7 cellular contexts compared by ENCODE assay signal in genomic region chr1:6662468-6662867, GRCh38. TPM values are rescaled to one million over a fixed set of nuclear protein-coding genes. Genes with fewer than 3 reads are reported as not detected.
DNase-seq lines count a peak whose midpoint lies in the region; ATAC-seq, FAIRE-seq and TF ChIP-seq lines count a peak whose summit lies in the region.
"Not testable (repeated sequence)": the region's sequence is repeated elsewhere in the genome, so short reads cannot be mapped to it uniquely, and the experiment has no call there.

No MANE protein-coding gene starts in this region.

- H3K79me1 ChIP-seq in H1 (ENCODE audit: low read depth, low read length); mesendoderm (ENCODE audit: low read length): not testable (repeated sequence)

- H3K56ac ChIP-seq in H1 (replicated peaks; ENCODE audit: insufficient read length, low read depth, low read length); mesendoderm (ENCODE audit: low read length): not testable (repeated sequence)

- H2BK120ac ChIP-seq in H1 (replicated peaks; ENCODE audit: low read depth, low read length); mesendoderm (ENCODE audit: low read depth, low read length): not testable (repeated sequence)

- not testable (repeated sequence) for BruUV-seq in HCT116 (replicated peaks; lab: Mats Ljungman, UMichigan)

- WGBS in H1 (ENCODE audit: extremely low coverage in 1 of 2, insufficient coverage in 1 of 2, insufficient read length in 1 of 2, insufficient replicate concordance in 2 of 2, low coverage in 1 of 2, low lambda C conversion rate in 2 of 2, missing lambda C conversion rate in 1 of 2), 2 experiments: 92% methylated on average over 7 of the region's 7 CpGs; no CpG with 5 or more reads in 1 of the 2 experiments
- no CpG with 5 or more reads among the region's 7 CpGs for WGBS in mesendoderm (ENCODE audit: extremely low coverage, insufficient coverage, low lambda C conversion rate)
- WGBS in testis, 2 donors: 80 to 88% methylated on average over 7 of the region's 7 CpGs

- not testable (repeated sequence) for DNase-seq in HCT116 (ENCODE audit: low read depth, low spot score); activated CD4-positive, alpha-beta T cell treated with anti-CD3 and anti-CD28 coated beads for 36 hours; H1 (ENCODE audit: low read depth in 1 of 2, low spot score in 2 of 2)
- DNase-seq in MM.1S (peak; percentile 0), RKO (ENCODE audit: low spot score) (peak; percentile 10), mesendoderm (peak; percentile 16), testis (peak; percentile 37)

- TF ChIP-seq RAD21 in HCT116 (IDR thresholded peaks at IDR 0.05; ENCODE audit: low read depth); H1 (IDR thresholded peaks at IDR 0.05 in 1 of 2, conservative IDR thresholded peaks at IDR 0.05 in 1 of 2; ENCODE audit: low read depth in 2 of 2, low read length in 2 of 2): not testable (repeated sequence)

- not testable (repeated sequence) for H3K4me3 ChIP-seq in HCT116 (replicated peaks in 1 of 2; ENCODE audit: low read depth in 1 of 2, low read length in 2 of 2); MM.1S (ENCODE audit: low read length); H1 (ENCODE audit: extremely low read depth in 1 of 4, insufficient read depth in 2 of 4, low read depth in 3 of 4, low read length in 4 of 4); mesendoderm (ENCODE audit: low read length); testis

- H3F3A ChIP-seq in MM.1S (ENCODE audit: insufficient read depth, low read length): not testable (repeated sequence)

- not testable (repeated sequence) for H2BK20ac ChIP-seq in H1 (ENCODE audit: low read length)

- not testable (repeated sequence) for H2BK12ac ChIP-seq in H1 (ENCODE audit: low read depth, low read length)

- peaks cover 4 to 24% of the 10 kb centered on the region in 2 experiments for H3K36me3 ChIP-seq in HCT116 (ENCODE audit: control insufficient read depth in 1 of 2, insufficient read depth in 2 of 2, low read length in 2 of 2)
- H3K36me3 ChIP-seq in MM.1S (replicated peaks; ENCODE audit: insufficient read depth, low read length); mesendoderm (ENCODE audit: control insufficient read depth, insufficient read depth, low read length); testis (ENCODE audit: low read depth, missing control alignments): not testable (repeated sequence)
- H3K36me3 ChIP-seq in H1 (ENCODE audit: control insufficient read depth in 2 of 4, insufficient read depth in 4 of 4, low read length in 3 of 4): peaks cover 1 to 23% (median 5%) of the 10 kb centered on the region in 4 experiments; a peak in 6 of 8 replicates

- not testable (repeated sequence) for H3K4ac ChIP-seq in H1 (replicated peaks; ENCODE audit: insufficient read length, low read depth, low read length); mesendoderm (ENCODE audit: low read depth, low read length)

- H4K8ac ChIP-seq in H1 (ENCODE audit: extremely low read depth, insufficient read depth, low read length); mesendoderm (ENCODE audit: low read depth, low read length): not testable (repeated sequence)

- not testable (repeated sequence) for H2BK15ac ChIP-seq in H1 (ENCODE audit: low read length); mesendoderm (replicated peaks; ENCODE audit: low read depth)

- H3K9me2 ChIP-seq in HCT116 (ENCODE audit: insufficient read depth); MM.1S (replicated peaks; ENCODE audit: insufficient read depth, low read length): not testable (repeated sequence)

- H3K4me2 ChIP-seq in HCT116 (ENCODE audit: low read length); MM.1S (ENCODE audit: low read depth, low read length); H1 (ENCODE audit: insufficient read depth in 1 of 2, low read depth in 2 of 2, low read length in 2 of 2); mesendoderm (ENCODE audit: low read length): not testable (repeated sequence)

- CTCF ChIA-PET in HCT116 (lab: Charles Lee): not testable (repeated sequence)
- CTCF ChIA-PET in activated CD4-positive, alpha-beta T cell treated with anti-CD3 and anti-CD28 coated beads for 36 hours (lab: Charles Lee): interaction anchor here (0.6 to 1.0 kb wide), 2 partner anchors 197 to 460 kb away, joined by 4 read pairs; no protein-coding TSS in a partner anchor
- CTCF ChIA-PET in H1 (lab: Charles Lee; ENCODE audit: partially characterized antibody): interaction anchor here (0.6 to 5.9 kb wide), 5 partner anchors 9 to 516 kb away, joined by 3 to 31 read pairs (median 3); no protein-coding TSS in a partner anchor

- not testable (repeated sequence) for H3K27ac Mint-ChIP-seq in activated CD4-positive, alpha-beta T cell treated with anti-CD3 and anti-CD28 coated beads for 36 hours

- peaks cover 56% of the 10 kb centered on the region for H3K79me2 ChIP-seq in HCT116 (ENCODE audit: insufficient read depth, low read length)
- H3K79me2 ChIP-seq in MM.1S (ENCODE audit: low read length): peaks cover 32% of the 10 kb centered on the region
- H3K79me2 ChIP-seq in H1 (ENCODE audit: control insufficient read depth in 1 of 2, insufficient read depth in 2 of 2, low read length in 2 of 2): peaks cover 0 to 18% of the 10 kb centered on the region in 2 experiments; a peak in 1 of 4 replicates
- not testable (repeated sequence) for H3K79me2 ChIP-seq in mesendoderm (ENCODE audit: control insufficient read depth, insufficient read depth, low read length)

- RAD21 ChIA-PET in HCT116 (lab: Charles Lee; ENCODE audit: low non-redundant PET in 1 of 2, low total read pairs in 2 of 2, uncharacterized antibody in 2 of 2, unreplicated experiment in 2 of 2): not testable (repeated sequence)

- not testable (repeated sequence) for H3K9me3 Mint-ChIP-seq in activated CD4-positive, alpha-beta T cell treated with anti-CD3 and anti-CD28 coated beads for 36 hours (ENCODE audit: low read depth)

- not testable (repeated sequence) for H3K27ac ChIP-seq in HCT116 (ENCODE audit: low read depth, low read length); MM.1S (ENCODE audit: low read length); H1 (ENCODE audit: low read depth, low read length); mesendoderm (ENCODE audit: low read depth, low read length); testis

- not testable (repeated sequence) for TF ChIP-seq CTCF in HCT116 (IDR thresholded peaks at IDR 0.05 in 2 of 3, conservative IDR thresholded peaks at IDR 0.05 in 1 of 3; ENCODE audit: borderline replicate concordance in 1 of 3, insufficient read depth in 1 of 3, low read depth in 2 of 3, low read length in 2 of 3); MM.1S (IDR thresholded peaks at IDR 0.05; ENCODE audit: low read length); H1 (IDR thresholded peaks at IDR 0.05; ENCODE audit: control extremely low read depth in 1 of 3, insufficient read depth in 1 of 3, low read depth in 1 of 3, low read length in 3 of 3); testis (IDR thresholded peaks at IDR 0.05)

- H3K27me3 Mint-ChIP-seq in activated CD4-positive, alpha-beta T cell treated with anti-CD3 and anti-CD28 coated beads for 36 hours: not testable (repeated sequence)

- H2AFZ ChIP-seq in HCT116 (ENCODE audit: low read depth, low read length, poor library complexity, severe bottlenecking); MM.1S (ENCODE audit: low read length); H1 (ENCODE audit: low read length): not testable (repeated sequence)

- ATAC-seq in HCT116: peak; percentile 34
- ATAC-seq in activated CD4-positive, alpha-beta T cell treated with anti-CD3 and anti-CD28 coated beads for 36 hours: peak; percentile 19

- H3K14ac ChIP-seq in H1 (ENCODE audit: insufficient read length): not testable (repeated sequence)

- not testable (repeated sequence) for H3K23ac ChIP-seq in H1 (ENCODE audit: insufficient read length); mesendoderm (ENCODE audit: low read length)

- not testable (repeated sequence) for H4K5ac ChIP-seq in H1 (ENCODE audit: insufficient read length, low read depth, low read length); mesendoderm (ENCODE audit: low read length)

- not testable (repeated sequence) for H3K4me1 ChIP-seq in HCT116 (ENCODE audit: control insufficient read depth in 1 of 2, insufficient read depth in 2 of 2, low read length in 2 of 2); MM.1S (ENCODE audit: low read length); H1 (replicated peaks in 1 of 4; ENCODE audit: control insufficient read depth in 3 of 4, insufficient read depth in 4 of 4, low read length in 3 of 4); mesendoderm (ENCODE audit: control insufficient read depth, low read depth, low read length); testis

- POLR2A ChIA-PET in HCT116 (lab: Charles Lee); activated CD4-positive, alpha-beta T cell treated with anti-CD3 and anti-CD28 coated beads for 36 hours (lab: Charles Lee): not testable (repeated sequence)
- POLR2A ChIA-PET in H1 (lab: Charles Lee; ENCODE audit: partially characterized antibody): interaction anchor here (1.3 to 2.1 kb wide), 2 partner anchors 9 kb away, joined by 3 to 7 read pairs; no protein-coding TSS in a partner anchor

- H3K9me3 ChIP-seq in HCT116 (ENCODE audit: control insufficient read depth in 1 of 2, insufficient read depth in 1 of 2, low read depth in 1 of 2, low read length in 2 of 2); MM.1S (replicated peaks; ENCODE audit: insufficient read depth, low read length); H1 (ENCODE audit: insufficient read depth in 2 of 2, low read depth in 1 of 2, low read length in 1 of 2); testis: not testable (repeated sequence)

- H3K4me1 Mint-ChIP-seq in activated CD4-positive, alpha-beta T cell treated with anti-CD3 and anti-CD28 coated beads for 36 hours: not testable (repeated sequence)

- H3K4me3 Mint-ChIP-seq in activated CD4-positive, alpha-beta T cell treated with anti-CD3 and anti-CD28 coated beads for 36 hours: not testable (repeated sequence)

- not testable (repeated sequence) for FAIRE-seq in H1 (lab: Jason Lieb, UNC)

- H4K20me1 ChIP-seq in HCT116 (ENCODE audit: insufficient read depth); MM.1S (ENCODE audit: insufficient read depth, low read length): not testable (repeated sequence)
- peaks cover 0 to 13% of the 10 kb centered on the region in 2 experiments for H4K20me1 ChIP-seq in H1 (replicated peaks in 1 of 2; ENCODE audit: control insufficient read depth in 1 of 2, insufficient read depth in 2 of 2, low read length in 2 of 2)

- TF ChIP-seq POLR2A in HCT116 (IDR thresholded peaks at IDR 0.05; ENCODE audit: borderline replicate concordance, extremely low read depth, insufficient read depth, insufficient read length); H1 (IDR thresholded peaks at IDR 0.05; ENCODE audit: control extremely low read depth in 1 of 2, low read depth in 2 of 2, low read length in 2 of 2); testis (IDR thresholded peaks at IDR 0.05): not testable (repeated sequence)

- H4K91ac ChIP-seq in H1 (replicated peaks; ENCODE audit: insufficient read length, low read length): not testable (repeated sequence)

- not testable (repeated sequence) for H3K23me2 ChIP-seq in H1 (ENCODE audit: low read depth, low read length)

- not testable (repeated sequence) for H3K9ac ChIP-seq in HCT116 (ENCODE audit: low read length); MM.1S (ENCODE audit: low read length); H1 (replicated peaks in 1 of 4; ENCODE audit: extremely low read depth in 1 of 4, low read depth in 3 of 4, low read length in 3 of 4); mesendoderm (ENCODE audit: low read length)

- H2BK5ac ChIP-seq in H1 (ENCODE audit: low read depth, low read length); mesendoderm (ENCODE audit: low read length): not testable (repeated sequence)

- H3K18ac ChIP-seq in H1 (ENCODE audit: extremely low read depth, low read length); mesendoderm (ENCODE audit: low read length): not testable (repeated sequence)

- intact Hi-C loops in HCT116 (cut with micrococcal nuclease); activated CD4-positive, alpha-beta T cell treated with anti-CD3 and anti-CD28 coated beads for 36 hours (cut with DNase I, micrococcal nuclease); testis (cut with DNase I; ENCODE audit: low total_unique reads): not testable (repeated sequence)

- H2AK5ac ChIP-seq in H1 (ENCODE audit: low read depth, low read length); mesendoderm (ENCODE audit: low read length): not testable (repeated sequence)

- H3K27me3 ChIP-seq in HCT116 (ENCODE audit: insufficient read depth, low read length); MM.1S (replicated peaks; ENCODE audit: insufficient read depth, low read length); H1 (replicated peaks in 1 of 4; ENCODE audit: control insufficient read depth in 3 of 4, extremely low read depth in 1 of 4, insufficient read depth in 3 of 4, low read length in 3 of 4); mesendoderm (ENCODE audit: insufficient read depth, low read length, poor library complexity); testis: not testable (repeated sequence)

- peaks cover 28% of the 10 kb centered on the region for H3K36me3 Mint-ChIP-seq in activated CD4-positive, alpha-beta T cell treated with anti-CD3 and anti-CD28 coated beads for 36 hours (ENCODE audit: low read depth)

- not testable (repeated sequence) for TF ChIP-seq EP300 in H1 (IDR thresholded peaks at IDR 0.05; ENCODE audit: borderline replicate concordance in 1 of 2, low read depth in 2 of 2, low read length in 2 of 2)

RNA-seq across cellular contexts. Expression of gene THAP3, which starts 37.8 kb away (rescaled TPM):
- total RNA-seq in HCT116 (2021; ENCODE audit: unreplicated experiment) (23.1 TPM), testis (10 to 100 TPM; 38.6 to 41.9 TPM)
- 26.1 and 26.2 TPM in 2 replicates for polyA plus RNA-seq in HCT116 (2012)
- 10 to 100 TPM; 19.4 to 22.1 TPM for total RNA-seq in activated CD4-positive, alpha-beta T cell treated with anti-CD3 and anti-CD28 coated beads for 36 hours
- 12.4 and 15.3 TPM in 2 replicates for total RNA-seq in H1 (2021; fragmentation: NEBNext Ultra II Directional; extraction: Animal tissue kit (Norgen Biotek cat#: 25700))
- polyA plus RNA-seq in H1 (2011; rRNA removed) (8.2 and 12.9 TPM in 2 replicates), testis (ENCODE audit: insufficient read depth, low read depth, low replicate concordance) (28.7 TPM)
- 12.1 TPM for polyA plus RNA-seq in H1 (2011; cell fraction: cytosol; rRNA removed)
- polyA plus RNA-seq in H1 (2011; cell fraction: nucleus; rRNA removed): 21.3 TPM
- 13.2 to 16.9 TPM (median 14.4 TPM) in 4 replicates for polyA plus RNA-seq in H1 (2012, experiment 1 of 2)
- polyA plus RNA-seq in H1 (2012, experiment 2 of 2): 15.7 TPM
- polyA plus RNA-seq in H1 (2013, experiment 1 of 2): 10.7 TPM
- 7.9 TPM for polyA plus RNA-seq in H1 (2013, experiment 2 of 2)
- polyA minus RNA-seq in H1 (2011; rRNA and poly(A)+ RNA removed): 7.0 and 8.4 TPM in 2 replicates
- 9.2 TPM for polyA minus RNA-seq in H1 (2011; cell fraction: cytosol; rRNA and poly(A)+ RNA removed)
- 13.6 TPM for polyA minus RNA-seq in H1 (2011; cell fraction: nucleus; rRNA and poly(A)+ RNA removed)
- 6.8 TPM for polyA plus RNA-seq in mesendoderm (2013, experiment 1 of 2)
- 6.4 TPM for polyA plus RNA-seq in mesendoderm (2013, experiment 2 of 2)

RNA-seq across cellular contexts. Expression of gene DNAJC11, which starts 39.1 kb away (rescaled TPM):
- total RNA-seq in HCT116 (2021; ENCODE audit: unreplicated experiment) (75.6 TPM), testis (10 to 100 TPM; 52.7 to 53.3 TPM)
- 31.7 and 41.5 TPM in 2 replicates for polyA plus RNA-seq in HCT116 (2012)
- 10 to 100 TPM; 53.2 to 62.0 TPM for total RNA-seq in activated CD4-positive, alpha-beta T cell treated with anti-CD3 and anti-CD28 coated beads for 36 hours
- 90.9 and 92.8 TPM in 2 replicates for total RNA-seq in H1 (2021; fragmentation: NEBNext Ultra II Directional; extraction: Animal tissue kit (Norgen Biotek cat#: 25700))
- polyA plus RNA-seq in H1 (2011; rRNA removed) (43.9 and 64.3 TPM in 2 replicates), testis (ENCODE audit: insufficient read depth, low read depth, low replicate concordance) (41.5 TPM)
- polyA plus RNA-seq in H1 (2011; cell fraction: cytosol; rRNA removed): 46.9 TPM
- 97.3 TPM for polyA plus RNA-seq in H1 (2011; cell fraction: nucleus; rRNA removed)
- 73.8 to 103 TPM (median 78.6 TPM) in 4 replicates for polyA plus RNA-seq in H1 (2012, experiment 1 of 2)
- 33.4 TPM for polyA plus RNA-seq in H1 (2012, experiment 2 of 2)
- polyA plus RNA-seq in H1 (2013, experiment 1 of 2): 63.1 TPM
- polyA plus RNA-seq in H1 (2013, experiment 2 of 2): 61.7 TPM
- polyA minus RNA-seq in H1 (2011; rRNA and poly(A)+ RNA removed): 50.0 and 68.9 TPM in 2 replicates
- polyA minus RNA-seq in H1 (2011; cell fraction: cytosol; rRNA and poly(A)+ RNA removed): 27.9 TPM
- polyA minus RNA-seq in H1 (2011; cell fraction: nucleus; rRNA and poly(A)+ RNA removed): 51.5 TPM
- 83.5 TPM for polyA plus RNA-seq in mesendoderm (2013, experiment 1 of 2)
- polyA plus RNA-seq in mesendoderm (2013, experiment 2 of 2): 82.1 TPM

RNA-seq across cellular contexts. Expression of gene PHF13, which starts 48.9 kb away (rescaled TPM):
- total RNA-seq in HCT116 (2021; ENCODE audit: unreplicated experiment) (25.8 TPM), testis (10 to 100 TPM; 88.1 to 94.3 TPM)
- polyA plus RNA-seq in HCT116 (2012): 10.6 and 13.7 TPM in 2 replicates
- 10 to 100 TPM; 13.2 to 13.6 TPM for total RNA-seq in activated CD4-positive, alpha-beta T cell treated with anti-CD3 and anti-CD28 coated beads for 36 hours
- total RNA-seq in H1 (2021; fragmentation: NEBNext Ultra II Directional; extraction: Animal tissue kit (Norgen Biotek cat#: 25700)): 38.7 and 39.6 TPM in 2 replicates
- polyA plus RNA-seq in H1 (2011; rRNA removed) (11.7 and 16.5 TPM in 2 replicates), testis (ENCODE audit: insufficient read depth, low read depth, low replicate concordance) (70.8 TPM)
- polyA plus RNA-seq in H1 (2011; cell fraction: cytosol; rRNA removed): 10.7 TPM
- polyA plus RNA-seq in H1 (2011; cell fraction: nucleus; rRNA removed): 14.8 TPM
- 28.4 to 32.4 TPM (median 30.4 TPM) in 4 replicates for polyA plus RNA-seq in H1 (2012, experiment 1 of 2)
- 29.9 TPM for polyA plus RNA-seq in H1 (2012, experiment 2 of 2)
- 19.5 TPM for polyA plus RNA-seq in H1 (2013, experiment 1 of 2)
- polyA plus RNA-seq in H1 (2013, experiment 2 of 2): 23.7 TPM
- 11.3 and 16.2 TPM in 2 replicates for polyA minus RNA-seq in H1 (2011; rRNA and poly(A)+ RNA removed)
- polyA minus RNA-seq in H1 (2011; cell fraction: cytosol; rRNA and poly(A)+ RNA removed): 10.7 TPM
- polyA minus RNA-seq in H1 (2011; cell fraction: nucleus; rRNA and poly(A)+ RNA removed): 7.1 TPM
- 14.6 TPM for polyA plus RNA-seq in mesendoderm (2013, experiment 1 of 2)
- polyA plus RNA-seq in mesendoderm (2013, experiment 2 of 2): 14.9 TPM

RNA-seq across cellular contexts. Expression of gene KLHL21, which starts 59.8 kb away (rescaled TPM):
- total RNA-seq in HCT116 (2021; ENCODE audit: unreplicated experiment): 27.5 TPM
- polyA plus RNA-seq in HCT116 (2012): 15.5 and 32.6 TPM in 2 replicates
- total RNA-seq in activated CD4-positive, alpha-beta T cell treated with anti-CD3 and anti-CD28 coated beads for 36 hours: 10 to 100 TPM; 12.4 to 15.7 TPM
- 22.1 and 22.3 TPM in 2 replicates for total RNA-seq in H1 (2021; fragmentation: NEBNext Ultra II Directional; extraction: Animal tissue kit (Norgen Biotek cat#: 25700))
- polyA plus RNA-seq in H1 (2011; rRNA removed): 11.9 and 25.4 TPM in 2 replicates
- polyA plus RNA-seq in H1 (2011; cell fraction: cytosol; rRNA removed): 13.0 TPM
- polyA plus RNA-seq in H1 (2011; cell fraction: nucleus; rRNA removed): 25.4 TPM
- 13.8 to 19.3 TPM (median 17.5 TPM) in 4 replicates for polyA plus RNA-seq in H1 (2012, experiment 1 of 2)
- polyA plus RNA-seq in H1 (2012, experiment 2 of 2): 17.9 TPM
- polyA plus RNA-seq in H1 (2013, experiment 1 of 2): 10.0 TPM
- 8.5 TPM for polyA plus RNA-seq in H1 (2013, experiment 2 of 2)
- 20.1 and 27.9 TPM in 2 replicates for polyA minus RNA-seq in H1 (2011; rRNA and poly(A)+ RNA removed)
- 30.3 TPM for polyA minus RNA-seq in H1 (2011; cell fraction: cytosol; rRNA and poly(A)+ RNA removed)
- polyA minus RNA-seq in H1 (2011; cell fraction: nucleus; rRNA and poly(A)+ RNA removed): 34.4 TPM
- 11.2 TPM for polyA plus RNA-seq in mesendoderm (2013, experiment 1 of 2)
- polyA plus RNA-seq in mesendoderm (2013, experiment 2 of 2): 10.9 TPM
- total RNA-seq in testis: 10 to 100 TPM; 71.7 to 84.6 TPM
- 31.1 TPM for polyA plus RNA-seq in testis (ENCODE audit: insufficient read depth, low read depth, low replicate concordance)
